ENCODE assay signal across 8 cellular contexts in genomic region chr17:16217002-16217635, GRCh38. TPM values are rescaled to one million over a fixed set of nuclear protein-coding genes. Genes with fewer than 3 reads are reported as not detected.
DNase-seq lines count a peak whose midpoint lies in the region; ATAC-seq and TF ChIP-seq lines count a peak whose summit lies in the region.

TSS of gene PIGL (plus strand) at chr17:16217210. CDS start at chr17:16217227, 17 bp downstream.

- peak; percentile 79 for DNase-seq in NCI-H446 treated with DMSO at 0.1 percent for 48 hours (lab: John Stamatoyannopoulos, UW)
- peak; percentile 72 for DNase-seq in activated CD4-positive, CD25-positive, alpha-beta regulatory T cell treated with anti-CD3 and anti-CD28 coated beads, Interleukin-2, amount 50 U/mL, for 72 hours
- peak; percentile 82 for DNase-seq in cerebellum (ENCODE audit: low spot score)
- DNase-seq in islet precursor cell = peak; percentile 98
- peak; percentile 84 to 87 for DNase-seq in stimulated activated CD4-positive, alpha-beta T cell treated with anti-CD3 and anti-CD28 coated beads, Interleukin-12 subunit alpha, Interleukin-12 subunit beta, amount 100 ng/mL, for 24 hours (ENCODE audit: low read depth in 2 of 2)

- TF ChIP-seq POLR2A in GM10847 (IDR thresholded peaks at IDR 0.05; ENCODE audit: extremely low read depth, insufficient read length) = peak; percentile 88

- ATAC-seq in HG03097 (IDR thresholded peaks at IDR 0.05; ENCODE audit: low FRiP score, unreplicated experiment) (peak; percentile 36), HG02840 (IDR thresholded peaks at IDR 0.05; ENCODE audit: low FRiP score, unreplicated experiment) (no peak)

RNA-seq across cellular contexts. Expression of gene PIGL, which starts in this region (rescaled TPM):
- 38.4 TPM for total RNA-seq in cerebellum
